ENCODE assay signal across 18 cellular contexts in the genomic region with DNA sequence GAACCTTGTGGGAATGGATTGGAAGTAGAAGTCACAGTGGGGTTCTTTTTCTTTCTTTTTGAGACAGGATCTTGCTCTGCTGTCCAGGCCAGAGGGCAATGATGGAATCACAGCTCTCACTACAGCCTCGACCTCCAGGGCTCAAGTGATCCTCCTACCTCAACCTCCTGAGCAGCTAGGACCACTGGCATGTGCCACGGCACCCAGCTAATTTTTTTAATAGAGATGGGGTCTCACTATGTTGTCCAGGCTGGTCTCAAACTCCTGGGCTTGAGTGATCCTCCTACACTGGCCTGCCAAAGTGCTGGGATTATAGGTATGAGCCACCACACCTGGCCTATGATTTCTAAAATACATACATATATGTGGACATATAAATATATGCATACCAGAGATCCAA.
DNase-seq lines count a peak whose midpoint lies in the region; ATAC-seq, FAIRE-seq and TF ChIP-seq lines count a peak whose summit lies in the region.
"Had no signal": no experiment of that assay in that cellular context is flagged by ENCODE, and none has a peak within 500 bp of the region (broad histone marks: within the 10 kb centered on the region; RNA-seq: fewer than 3 reads in every experiment).

No MANE protein-coding gene starts in this region.

- H3K9me3 Mint-ChIP-seq in activated T-cell treated with anti-CD3 and anti-CD28 coated beads, Interleukin-2, amount 50 U/mL, for 24 hours, result no peaks in the 10 kb centered on the region
- no peaks in the 10 kb centered on the region for H3K9me3 Mint-ChIP-seq in activated T-cell treated with anti-CD3 and anti-CD28 coated beads, Interleukin-2, amount 50 U/mL, for 4 hours
- H3K9me3 Mint-ChIP-seq in central memory CD8-positive, alpha-beta T cell, result no peaks in the 10 kb centered on the region
- no peaks in the 10 kb centered on the region for H3K9me3 Mint-ChIP-seq in stimulated activated naive B cell treated with anti-CD40 and anti-IgM and Interleukin-4, amounts not matched to agents 10 μg/mL and 1 μg/mL and 100 μg/mL, for 72 hours
- H3K9me3 Mint-ChIP-seq: CD4-positive, alpha-beta T cell; GM23338 had no signal

- TF ChIP-seq EP300 in HepG2 (IDR thresholded peaks at IDR 0.05; ENCODE audit: low read depth in 2 of 2, low read length in 2 of 2), result no peak
- no peak for TF ChIP-seq EP300 in HepG2 (CRISPR knock-in tag; IDR thresholded peaks at IDR 0.05; ENCODE audit: borderline replicate concordance)

- no peak overlapping the region for H3K27ac ChIP-seq in HepG2 (ENCODE audit: extremely low read length, insufficient read depth, low read length)
- no peak overlapping the region for H3K27ac ChIP-seq in right lobe of liver
- H3K27ac ChIP-seq in osteoblast (ENCODE audit: low read depth, low read length), result no peak overlapping the region
- H3K27ac ChIP-seq: BLaER1 had no signal

- H3K9ac ChIP-seq in HepG2 (ENCODE audit: insufficient read depth, low read depth, low read length), result no peak overlapping the region
- H3K9ac ChIP-seq: BLaER1 had no signal

- H3K79me2 ChIP-seq in HepG2 (ENCODE audit: insufficient read depth, low read length) (no peaks in the 10 kb centered on the region), osteoblast (ENCODE audit: insufficient read depth, low read length) (no peaks in the 10 kb centered on the region)

- H3K27me3 Mint-ChIP-seq in activated T-cell treated with anti-CD3 and anti-CD28 coated beads, Interleukin-2, amount 50 U/mL, for 24 hours, result no peaks in the 10 kb centered on the region
- no peaks in the 10 kb centered on the region for H3K27me3 Mint-ChIP-seq in activated T-cell treated with anti-CD3 and anti-CD28 coated beads, Interleukin-2, amount 50 U/mL, for 4 hours (ENCODE audit: low read depth)
- no peaks in the 10 kb centered on the region for H3K27me3 Mint-ChIP-seq in central memory CD8-positive, alpha-beta T cell
- H3K27me3 Mint-ChIP-seq in stimulated activated naive B cell treated with anti-CD40 and anti-IgM and Interleukin-4, amounts not matched to agents 10 μg/mL and 1 μg/mL and 100 μg/mL, for 72 hours, result no peaks in the 10 kb centered on the region
- H3K27me3 Mint-ChIP-seq: CD4-positive, alpha-beta T cell had no signal

- H3K4me2 ChIP-seq in HepG2 (ENCODE audit: low read depth, low read length), result no peak overlapping the region
- H3K4me2 ChIP-seq in osteoblast (ENCODE audit: insufficient read depth, low read length), result no peak overlapping the region
- H3K4me2 ChIP-seq: BLaER1, GM23338 had no signal

- intact Hi-C loops in HepG2 (cut with micrococcal nuclease; ENCODE audit: unreplicated experiment) (no loop called here), right lobe of liver (cut with DNase I) (no loop called here)

- H3K4me3 Mint-ChIP-seq in activated T-cell treated with anti-CD3 and anti-CD28 coated beads, Interleukin-2, amount 50 U/mL, for 24 hours, result no peak overlapping the region
- H3K4me3 Mint-ChIP-seq in activated T-cell treated with anti-CD3 and anti-CD28 coated beads, Interleukin-2, amount 50 U/mL, for 4 hours, result no peak overlapping the region
- no peak overlapping the region for H3K4me3 Mint-ChIP-seq in central memory CD8-positive, alpha-beta T cell
- no peak overlapping the region for H3K4me3 Mint-ChIP-seq in stimulated activated naive B cell treated with anti-CD40 and anti-IgM and Interleukin-4, amounts not matched to agents 10 μg/mL and 1 μg/mL and 100 μg/mL, for 72 hours
- H3K4me3 Mint-ChIP-seq: CD4-positive, alpha-beta T cell; GM23338 had no signal

- H3K36me3 ChIP-seq in HepG2 (replicated peaks in 1 of 2; ENCODE audit: control insufficient read depth in 1 of 2, insufficient read depth in 2 of 2, low read length in 2 of 2), result peaks cover 2 to 14% of the 10 kb centered on the region in 2 experiments; a peak in 4 of 5 replicates
- H3K36me3 ChIP-seq in right lobe of liver, result peaks cover 0 to 30% (median 11%) of the 10 kb centered on the region in 4 donors
- H3K36me3 ChIP-seq in osteoblast (ENCODE audit: insufficient read depth, low read length), result peaks cover 9% of the 10 kb centered on the region

- POLR2A ChIA-PET in HepG2 (lab: Yijun Ruan, JAX), result no interaction called here

- H3K9me3 ChIP-seq in HepG2 (ENCODE audit: low read length), result no peaks in the 10 kb centered on the region
- no peaks in the 10 kb centered on the region for H3K9me3 ChIP-seq in right lobe of liver
- H3K9me3 ChIP-seq in osteoblast (ENCODE audit: low read depth, low read length), result no peaks in the 10 kb centered on the region
- H3K9me3 ChIP-seq: BLaER1 had no signal

- TF ChIP-seq RAD21 in HepG2 (CRISPR knock-in tag; IDR thresholded peaks at IDR 0.05), result no peak

- WGBS in HepG2 (ENCODE audit: low lambda C conversion rate), result 100% methylated on average over 1 of the region's 2 CpGs
- WGBS in right lobe of liver (ENCODE audit: insufficient coverage, low coverage, low lambda C conversion rate, missing lambda C conversion rate), result 75% methylated on average over 2 of the region's 2 CpGs

- DNase-seq in activated T-cell treated with anti-CD3 and anti-CD28 coated beads, Interleukin-2, amount 50 U/mL, for 24 hours, result no peak
- no peak for DNase-seq in activated T-cell treated with anti-CD3 and anti-CD28 coated beads, Interleukin-2, amount 50 U/mL, for 4 hours
- DNase-seq in HepG2 (ENCODE audit: low spot score) (no peak), right lobe of liver (no peak), left lobe of liver (ENCODE audit: low spot score) (no peak), osteoblast (ENCODE audit: insufficient read length, low spot score, missing footprints) (no peak)
- no peak for DNase-seq in central memory CD8-positive, alpha-beta T cell (ENCODE audit: low spot score in 2 of 2)
- no peak for DNase-seq in stimulated activated naive B cell treated with anti-CD40 and anti-IgM and Interleukin-4, amounts not matched to agents 10 μg/mL and 1 μg/mL and 100 μg/mL, for 72 hours
- DNase-seq: 8988T; AML-193; CD4-positive, alpha-beta T cell; DMS153; DND-41; GDM1; H7 had no signal

- H2AFZ ChIP-seq in HepG2 (ENCODE audit: low read length), result no peak overlapping the region
- H2AFZ ChIP-seq in osteoblast (ENCODE audit: low read length), result no peak overlapping the region
- H2AFZ ChIP-seq: GM23338 had no signal

- TF ChIP-seq CTCF in HepG2 (CRISPR knock-in tag; IDR thresholded peaks at IDR 0.05) (no peak), right lobe of liver (IDR thresholded peaks at IDR 0.05) (no peak), osteoblast (IDR thresholded peaks at IDR 0.05; ENCODE audit: extremely low read depth, low read depth, low read length) (no peak)

- H3K4me3 ChIP-seq in HepG2 (replicated peaks in 1 of 3; ENCODE audit: insufficient read depth in 1 of 3, low read depth in 2 of 3, low read length in 3 of 3), result no peak overlapping the region
- no peak overlapping the region for H3K4me3 ChIP-seq in right lobe of liver
- no peak overlapping the region for H3K4me3 ChIP-seq in osteoblast (ENCODE audit: insufficient read depth, low read length)
- H3K4me3 ChIP-seq: BLaER1, GM23338 had no signal

- H3K4me1 ChIP-seq in HepG2 (ENCODE audit: insufficient read depth, low read length), result no peaks in the 10 kb centered on the region
- no peaks in the 10 kb centered on the region for H3K4me1 ChIP-seq in right lobe of liver
- no peaks in the 10 kb centered on the region for H3K4me1 ChIP-seq in osteoblast (ENCODE audit: insufficient read depth, low read length)
- H3K4me1 ChIP-seq: BLaER1 had no signal

- peaks cover 68% of the 10 kb centered on the region for H3K36me3 Mint-ChIP-seq in activated T-cell treated with anti-CD3 and anti-CD28 coated beads, Interleukin-2, amount 50 U/mL, for 24 hours (ENCODE audit: low read depth)
- H3K36me3 Mint-ChIP-seq in activated T-cell treated with anti-CD3 and anti-CD28 coated beads, Interleukin-2, amount 50 U/mL, for 4 hours (ENCODE audit: insufficient read depth), result peaks cover 35% of the 10 kb centered on the region
- peaks cover 40% of the 10 kb centered on the region for H3K36me3 Mint-ChIP-seq in central memory CD8-positive, alpha-beta T cell (ENCODE audit: insufficient read depth)
- peaks cover 24 to 40% of the 10 kb centered on the region in 2 donors for H3K36me3 Mint-ChIP-seq in stimulated activated naive B cell treated with anti-CD40 and anti-IgM and Interleukin-4, amounts not matched to agents 10 μg/mL and 1 μg/mL and 100 μg/mL, for 72 hours

- CTCF ChIA-PET in HepG2 (lab: Yijun Ruan, JAX; ENCODE audit: low intra/inter-chr PET ratio, low total read pairs), result no interaction called here

- ATAC-seq in activated T-cell treated with anti-CD3 and anti-CD28 coated beads, Interleukin-2, amount 50 U/mL, for 4 hours, result no peak
- no peak for ATAC-seq in HepG2
- ATAC-seq in right lobe of liver, result no peak
- no peak for ATAC-seq in central memory CD8-positive, alpha-beta T cell (replicated peaks; ENCODE audit: extremely low read depth, poor library complexity, severe bottlenecking)
- no peak for ATAC-seq in stimulated activated naive B cell treated with anti-CD40 and anti-IgM and Interleukin-4, amounts not matched to agents 10 μg/mL and 1 μg/mL and 100 μg/mL, for 72 hours (replicated peaks)
- ATAC-seq in left lobe of liver, result no peak
- ATAC-seq: GM23338 had no signal

- no peak for FAIRE-seq in HepG2 (lab: Jason Lieb, UNC)
- FAIRE-seq: GM12892 had no signal

- no peak for TF ChIP-seq POLR2A in HepG2 (IDR thresholded peaks at IDR 0.05; ENCODE audit: insufficient read depth in 1 of 2, low read depth in 2 of 2, low read length in 2 of 2)
- TF ChIP-seq POLR2A in right lobe of liver (IDR thresholded peaks at IDR 0.05), result no peak

- H3K4me1 Mint-ChIP-seq in activated T-cell treated with anti-CD3 and anti-CD28 coated beads, Interleukin-2, amount 50 U/mL, for 24 hours (ENCODE audit: low read depth), result peaks cover 10% of the 10 kb centered on the region
- H3K4me1 Mint-ChIP-seq in activated T-cell treated with anti-CD3 and anti-CD28 coated beads, Interleukin-2, amount 50 U/mL, for 4 hours (ENCODE audit: low read depth), result peaks cover under 1% of the 10 kb centered on the region
- no peaks in the 10 kb centered on the region for H3K4me1 Mint-ChIP-seq in central memory CD8-positive, alpha-beta T cell
- H3K4me1 Mint-ChIP-seq in stimulated activated naive B cell treated with anti-CD40 and anti-IgM and Interleukin-4, amounts not matched to agents 10 μg/mL and 1 μg/mL and 100 μg/mL, for 72 hours, result peaks cover 0 to under 1% of the 10 kb centered on the region in 2 donors
- H3K4me1 Mint-ChIP-seq: GM23338 had no signal

- H4K20me1 ChIP-seq in HepG2 (ENCODE audit: insufficient read depth, low read length) (no peaks in the 10 kb centered on the region), osteoblast (ENCODE audit: insufficient read depth, low read length) (no peaks in the 10 kb centered on the region)
- H4K20me1 ChIP-seq: BLaER1 had no signal

- H3K27me3 ChIP-seq in HepG2 (ENCODE audit: control insufficient read depth in 1 of 2, insufficient read depth in 2 of 2, low read length in 2 of 2) (no peaks in the 10 kb centered on the region), right lobe of liver (no peaks in the 10 kb centered on the region), osteoblast (ENCODE audit: insufficient read depth, low read length) (no peaks in the 10 kb centered on the region)
- H3K27me3 ChIP-seq: BLaER1 had no signal

- peak overlapping the region; percentile 4 for H3K27ac Mint-ChIP-seq in activated T-cell treated with anti-CD3 and anti-CD28 coated beads, Interleukin-2, amount 50 U/mL, for 24 hours
- H3K27ac Mint-ChIP-seq in central memory CD8-positive, alpha-beta T cell (ENCODE audit: low read depth), result peak overlapping the region; percentile 63
- H3K27ac Mint-ChIP-seq in stimulated activated naive B cell treated with anti-CD40 and anti-IgM and Interleukin-4, amounts not matched to agents 10 μg/mL and 1 μg/mL and 100 μg/mL, for 72 hours, result peak overlapping the region; percentile 28
- H3K27ac Mint-ChIP-seq: GM23338 had no signal

- no TSS peak for BruUV-seq in HepG2 (replicated peaks; lab: Mats Ljungman, UMichigan)

- in situ Hi-C loops in HepG2 (cut with HindIII; ENCODE audit: extremely low pct_ligation_motif_present, low pct_unique_long_range_greater_than_20kb), result no loop called here

Comparison
In these comparisons a context has a peak if more than half of its experiments do, and no peak if none do; other contexts are left out.
1. H3K27ac Mint-ChIP-seq: peak in every context shown above with its lines; median percentile 63 in central memory CD8-positive, alpha-beta T cell; 28 in stimulated activated naive B cell treated with anti-CD40 and anti-IgM and Interleukin-4, amounts not matched to agents 10 μg/mL and 1 μg/mL and 100 μg/mL, for 72 hours; 4 in activated T-cell treated with anti-CD3 and anti-CD28 coated beads, Interleukin-2, amount 50 U/mL, for 24 hours.